15 cellular contexts compared by ENCODE assay signal in genomic region chr11:105611414-105611813, GRCh38. TPM values are rescaled to one million over a fixed set of nuclear protein-coding genes. Genes with fewer than 3 reads are reported as not detected.
A peak's percentile ranks its signal among the peaks of the same experiment; 100 is the strongest.
DNase-seq lines count a peak whose midpoint lies in the region; ATAC-seq and TF ChIP-seq lines count a peak whose summit lies in the region.
"Had no signal": no experiment of that assay in that cellular context is flagged by ENCODE, and none has a peak within 500 bp of the region (broad histone marks: within the 10 kb centered on the region; RNA-seq: fewer than 3 reads in every experiment).

No MANE protein-coding gene starts in this region.

- no peak for ATAC-seq in GM19023 (IDR thresholded peaks at IDR 0.05; ENCODE audit: unreplicated experiment)
- no peak for ATAC-seq in naive thymus-derived CD4-positive, alpha-beta T cell
- ATAC-seq: stimulated activated naive CD8-positive, alpha-beta T cell treated with anti-CD3 and anti-CD28 coated beads, Interleukin-15, Interleukin-2, amounts not matched to agents 100 U/mL and 50 U/mL, for 24 hours had no signal

- H3K27me3 ChIP-seq in naive thymus-derived CD4-positive, alpha-beta T cell (ENCODE audit: control insufficient read depth in 2 of 2, insufficient read depth in 2 of 2, low read length in 2 of 2): peaks cover 0 to 4% of the 10 kb centered on the region in 2 donors

- H3K4me3 ChIP-seq in epithelial cell of proximal tubule (ENCODE audit: low read depth, low read length): peak overlapping the region; percentile 53
- no peak overlapping the region for H3K4me3 ChIP-seq in naive thymus-derived CD4-positive, alpha-beta T cell (ENCODE audit: low read length)

- no peaks in the 10 kb centered on the region for H3K9me3 ChIP-seq in naive thymus-derived CD4-positive, alpha-beta T cell (ENCODE audit: control insufficient read depth in 2 of 3, low read length in 3 of 3)

- H3K9me3 Mint-ChIP-seq in osteocyte (ENCODE audit: unreplicated experiment): no peaks in the 10 kb centered on the region
- H3K9me3 Mint-ChIP-seq in naive thymus-derived CD4-positive, alpha-beta T cell: peaks cover 0 to 2% (median 0%) of the 10 kb centered on the region in 11 donors
- H3K9me3 Mint-ChIP-seq: central memory CD8-positive, alpha-beta T cell had no signal

- no peaks in the 10 kb centered on the region for H3K36me3 ChIP-seq in naive thymus-derived CD4-positive, alpha-beta T cell (ENCODE audit: control insufficient read depth in 2 of 3, insufficient read depth in 3 of 3, low read length in 3 of 3)

- POLR2A ChIA-PET in naive thymus-derived CD4-positive, alpha-beta T cell (lab: Charles Lee): no interaction called here

- peak overlapping the region; percentile 81 for H3K4me3 Mint-ChIP-seq in osteocyte (ENCODE audit: unreplicated experiment)
- peak overlapping the region in 4 of 10 donors; percentile 3 to 71 (median 32) for H3K4me3 Mint-ChIP-seq in naive thymus-derived CD4-positive, alpha-beta T cell

- DNase-seq in G401 (ENCODE audit: low spot score) (peak; percentile 74), SK-N-DZ (ENCODE audit: low spot score) (peak; percentile 6), epithelial cell of proximal tubule (ENCODE audit: low read depth) (no peak), osteocyte (ENCODE audit: extremely low spot score, unreplicated experiment) (no peak), AML-193 (lab: John Stamatoyannopoulos, UW) (no peak)
- no peak for DNase-seq in stimulated activated CD4-positive, alpha-beta T cell treated with anti-CD3 and anti-CD28 coated beads, Interleukin-12 subunit alpha, Interleukin-12 subunit beta, amount 100 ng/mL, for 4 hours
- no peak for DNase-seq in naive thymus-derived CD4-positive, alpha-beta T cell
- DNase-seq: activated CD4-positive, alpha-beta T cell treated with anti-CD3 and anti-CD28 coated beads for 1 hour; NCI-H1105; NCI-H774; stimulated activated CD4-positive, alpha-beta T cell treated with anti-CD3 and anti-CD28 coated beads, Interleukin-4, amount 100 ng/mL, for 4 hours; stimulated activated naive CD8-positive, alpha-beta T cell treated with anti-CD3 and anti-CD28 coated beads, Interleukin-15, Interleukin-2, amounts not matched to agents 100 U/mL and 50 U/mL, for 24 hours had no signal

- no peak for TF ChIP-seq CTCF in epithelial cell of proximal tubule (conservative IDR thresholded peaks at IDR 0.05; ENCODE audit: low read depth, low read length)
- TF ChIP-seq CTCF in osteocyte (IDR thresholded peaks at IDR 0.05): no peak

- CTCF ChIA-PET in naive thymus-derived CD4-positive, alpha-beta T cell (lab: Charles Lee): no interaction called here

- no peak overlapping the region for H3K27ac ChIP-seq in naive thymus-derived CD4-positive, alpha-beta T cell (ENCODE audit: low read depth, low read length)

- no peaks in the 10 kb centered on the region for H3K4me1 ChIP-seq in naive thymus-derived CD4-positive, alpha-beta T cell (ENCODE audit: control insufficient read depth in 2 of 2, insufficient read depth in 2 of 2, low read length in 2 of 2)

- H3K4me1 Mint-ChIP-seq in osteocyte (ENCODE audit: unreplicated experiment): peaks cover 26% of the 10 kb centered on the region
- peaks cover 7 to 32% (median 18%) of the 10 kb centered on the region in 7 donors for H3K4me1 Mint-ChIP-seq in naive thymus-derived CD4-positive, alpha-beta T cell

- peaks cover 71% of the 10 kb centered on the region for H3K27me3 Mint-ChIP-seq in osteocyte (ENCODE audit: unreplicated experiment)
- H3K27me3 Mint-ChIP-seq in naive thymus-derived CD4-positive, alpha-beta T cell: peaks cover 42 to 50% (median 46%) of the 10 kb centered on the region in 5 donors

- in situ Hi-C loops in G401 (cut with HindIII; ENCODE audit: low sequenced_read_pairs): no loop called here

- H3K27ac Mint-ChIP-seq in osteocyte (ENCODE audit: unreplicated experiment): no peak overlapping the region
- H3K27ac Mint-ChIP-seq in naive thymus-derived CD4-positive, alpha-beta T cell: no peak overlapping the region
- H3K27ac Mint-ChIP-seq: CD14-positive monocyte had no signal

- intact Hi-C loops in naive thymus-derived CD4-positive, alpha-beta T cell (cut with micrococcal nuclease): no loop called here

- no peaks in the 10 kb centered on the region for H3K36me3 Mint-ChIP-seq in osteocyte (ENCODE audit: unreplicated experiment)
- H3K36me3 Mint-ChIP-seq in naive thymus-derived CD4-positive, alpha-beta T cell: no peaks in the 10 kb centered on the region

RNA-seq across cellular contexts. Expression of gene GRIA4, which starts 1.5 kb away (rescaled TPM):
- not detected in 2 replicates for total RNA-seq in G401 (2014; rRNA removed; shearing (Covaris generic))
- 42.5 and 43.3 TPM in 2 replicates for polyA plus RNA-seq in SK-N-DZ (2014; cell fraction: cytosol; rRNA removed)
- polyA plus RNA-seq in SK-N-DZ (2014; cell fraction: nucleus; rRNA removed): 28.9 and 39.9 TPM in 2 replicates
- total RNA-seq in epithelial cell of proximal tubule: 0.69 TPM in 1 of 2 replicates, not detected in the other
- total RNA-seq in osteocyte: not detected in 2 replicates
- total RNA-seq in naive thymus-derived CD4-positive, alpha-beta T cell: not detected
- not detected for polyA plus RNA-seq in naive thymus-derived CD4-positive, alpha-beta T cell
- polyA plus RNA-seq: CD14-positive monocyte had no signal

Comparison
In these comparisons a context has a peak if more than half of its experiments do, and no peak if none do; other contexts are left out.
1. DNase-seq: peak in G401 (single experiment) and SK-N-DZ (single experiment); none in epithelial cell of proximal tubule (single experiment), osteocyte (single experiment), AML-193 (0 of 2), stimulated activated CD4-positive, alpha-beta T cell treated with anti-CD3 and anti-CD28 coated beads, Interleukin-12 subunit alpha, Interleukin-12 subunit beta, amount 100 ng/mL, for 4 hours (single experiment) and naive thymus-derived CD4-positive, alpha-beta T cell (0 of 9).